ENCODE assay signal across 22 cellular contexts in the genomic region with DNA sequence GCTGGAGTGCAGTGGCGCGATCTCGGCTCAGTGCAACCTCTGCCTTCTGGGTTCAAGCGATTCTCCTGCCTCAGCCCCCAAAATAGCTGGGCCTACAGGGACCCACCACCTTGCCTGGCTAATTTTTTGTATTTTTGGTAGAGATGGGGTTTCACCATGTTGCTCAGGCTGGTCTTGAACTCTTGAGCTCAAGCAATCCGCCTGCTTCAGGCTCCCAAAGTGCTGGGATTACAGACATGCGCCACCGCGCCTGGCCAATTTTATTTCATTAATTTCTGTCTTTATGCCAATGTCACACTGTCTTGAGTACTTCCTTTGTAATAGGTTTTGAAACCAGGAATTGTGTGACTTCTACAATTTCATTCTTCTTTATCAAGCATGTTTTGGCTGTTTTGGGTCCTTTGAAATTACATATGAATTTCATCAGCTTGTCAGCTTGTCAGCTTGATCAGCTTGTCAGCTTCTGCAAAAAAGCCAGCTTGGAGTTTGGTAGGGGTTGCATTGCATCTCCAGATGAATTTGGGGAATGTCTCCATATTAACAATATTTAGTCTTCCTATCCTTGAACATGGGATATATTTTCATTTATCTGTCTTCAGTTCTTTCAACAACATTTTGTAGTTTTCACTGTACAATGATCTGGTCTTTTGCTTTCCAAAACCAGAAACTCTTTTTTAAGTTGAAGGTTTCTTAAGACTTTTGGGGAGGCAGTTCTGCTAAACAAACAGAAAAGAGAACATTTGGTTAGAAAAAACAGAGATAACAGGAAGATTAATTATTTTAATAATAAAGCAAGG. TPM values are rescaled to one million over a fixed set of nuclear protein-coding genes. Genes with fewer than 3 reads are reported as not detected.
A peak's percentile ranks its signal among the peaks of the same experiment; 100 is the strongest.
DNase-seq lines count a peak whose midpoint lies in the region; ATAC-seq, FAIRE-seq and TF ChIP-seq lines count a peak whose summit lies in the region.
"Had no signal": no experiment of that assay in that cellular context is flagged by ENCODE, and none has a peak within 500 bp of the region (broad histone marks: within the 10 kb centered on the region; RNA-seq: fewer than 3 reads in every experiment).

No MANE protein-coding gene starts in this region.

- H4K5ac ChIP-seq in mesendoderm (ENCODE audit: low read length), result no peak overlapping the region

- H3K4me3 ChIP-seq in mesendoderm (ENCODE audit: low read length), result no peak overlapping the region
- H3K4me3 ChIP-seq in MG63, result no peak overlapping the region
- H3K4me3 ChIP-seq: thoracic aorta had no signal

- H3K56ac ChIP-seq in mesendoderm (ENCODE audit: low read length), result no peak overlapping the region

- H3K23ac ChIP-seq in mesendoderm (ENCODE audit: low read length), result no peak overlapping the region

- H3K9me3 Mint-ChIP-seq in activated T-cell treated with anti-CD3 and anti-CD28 coated beads, Interleukin-2, amount 50 U/mL, for 72 hours, result no peaks in the 10 kb centered on the region
- H3K9me3 Mint-ChIP-seq: CD4-positive, alpha-beta T cell had no signal

- no peak overlapping the region for H2BK15ac ChIP-seq in mesendoderm (replicated peaks; ENCODE audit: low read depth)

- H3K27me3 Mint-ChIP-seq in activated T-cell treated with anti-CD3 and anti-CD28 coated beads, Interleukin-2, amount 50 U/mL, for 72 hours (ENCODE audit: low read depth), result no peaks in the 10 kb centered on the region
- H3K27me3 Mint-ChIP-seq: CD4-positive, alpha-beta T cell had no signal

- no peak for TF ChIP-seq CTCF in VCaP (conservative IDR thresholded peaks at IDR 0.05)

- no peak overlapping the region for H2BK5ac ChIP-seq in mesendoderm (ENCODE audit: low read length)

- no peaks in the 10 kb centered on the region for H3K9me3 ChIP-seq in MG63
- H3K9me3 ChIP-seq: SK-N-SH, thoracic aorta had no signal

- peak; percentile 26 for FAIRE-seq in GM18507 (lab: Jason Lieb, UNC)

- H3K4me2 ChIP-seq in mesendoderm (ENCODE audit: low read length), result no peak overlapping the region
- H3K4me2 ChIP-seq: SK-N-SH had no signal

- H2AK5ac ChIP-seq in mesendoderm (ENCODE audit: low read length), result no peak overlapping the region

- H3K79me1 ChIP-seq in mesendoderm (ENCODE audit: low read length), result peaks cover 11% of the 10 kb centered on the region

- H3K4me1 Mint-ChIP-seq in activated T-cell treated with anti-CD3 and anti-CD28 coated beads, Interleukin-2, amount 50 U/mL, for 72 hours (ENCODE audit: low read depth), result peaks cover 39% of the 10 kb centered on the region

- no peak overlapping the region for H2BK120ac ChIP-seq in mesendoderm (ENCODE audit: low read depth, low read length)

- H3K18ac ChIP-seq in mesendoderm (ENCODE audit: low read length), result no peak overlapping the region

- no peak overlapping the region for H3K4ac ChIP-seq in mesendoderm (ENCODE audit: low read depth, low read length)

- peak overlapping the region; percentile 90 for H3K27ac Mint-ChIP-seq in activated T-cell treated with anti-CD3 and anti-CD28 coated beads, Interleukin-2, amount 50 U/mL, for 72 hours
- H3K27ac Mint-ChIP-seq: CD4-positive, alpha-beta T cell had no signal

- ATAC-seq in activated T-cell treated with anti-CD3 and anti-CD28 coated beads, Interleukin-2, amount 50 U/mL, for 72 hours (replicated peaks in 1 of 2), result no peak
- ATAC-seq in GM18517 (IDR thresholded peaks at IDR 0.05; ENCODE audit: unreplicated experiment) (no peak), GM18867 (IDR thresholded peaks at IDR 0.05; ENCODE audit: unreplicated experiment) (no peak)
- ATAC-seq: left colon had no signal

- H4K8ac ChIP-seq in mesendoderm (ENCODE audit: low read depth, low read length), result no peak overlapping the region

- no peaks in the 10 kb centered on the region for H3K4me1 ChIP-seq in mesendoderm (ENCODE audit: control insufficient read depth, low read depth, low read length)

- H3K79me2 ChIP-seq in mesendoderm (ENCODE audit: control insufficient read depth, insufficient read depth, low read length), result peaks cover 21% of the 10 kb centered on the region

- H3K36me3 ChIP-seq in mesendoderm (ENCODE audit: control insufficient read depth, insufficient read depth, low read length) (no peaks in the 10 kb centered on the region), MG63 (peaks cover 16% of the 10 kb centered on the region)
- H3K36me3 ChIP-seq: thoracic aorta had no signal

- DNase-seq in activated T-cell treated with anti-CD3 and anti-CD28 coated beads, Interleukin-2, amount 50 U/mL, for 72 hours, result no peak
- no peak for DNase-seq in activated T-cell treated with anti-CD3 and anti-CD28 coated beads, Interleukin-2, amount 50 U/mL, for 48 hours
- no peak for DNase-seq in GM18507 (ENCODE audit: extremely low spot score, insufficient read length, low read depth)
- peak; percentile 31 for DNase-seq in mesendoderm
- DNase-seq in MG63, result no peak
- DNase-seq: activated CD4-positive, CD25-positive, alpha-beta regulatory T cell treated with anti-CD3 and anti-CD28 coated beads, Interleukin-2, amount 50 U/mL, for 72 hours; activated effector memory CD4-positive, alpha-beta T cell treated with anti-CD3 and anti-CD28 coated beads, Interleukin-2, amount 50 U/mL, for 16 hours; aorta; CD4-positive, alpha-beta T cell; effector CD8-positive, alpha-beta T cell; GOT3; left colon; NCI-H1417 treated with DMSO at 0.1 percent for 48 hours; occipital lobe; retina; SK-N-SH; stimulated activated CD4-positive, alpha-beta T cell treated with anti-CD3 and anti-CD28 coated beads, Interleukin-12 subunit alpha, Interleukin-12 subunit beta, amount 100 ng/mL, for 4 hours; stimulated activated CD8-positive, alpha-beta memory T cell treated with anti-CD3 and anti-CD28 coated beads, Interleukin-4, amount 100 ng/mL, for 48 hours had no signal

- H3K27me3 ChIP-seq in mesendoderm (ENCODE audit: insufficient read depth, low read length, poor library complexity), result no peaks in the 10 kb centered on the region
- H3K27me3 ChIP-seq in MG63, result no peaks in the 10 kb centered on the region

- peaks cover 3 to 24% of the 10 kb centered on the region in 2 donors for H3K36me3 Mint-ChIP-seq in activated T-cell treated with anti-CD3 and anti-CD28 coated beads, Interleukin-2, amount 50 U/mL, for 72 hours (ENCODE audit: insufficient read depth in 2 of 2)

- H3K27ac ChIP-seq in VCaP (peak overlapping the region; percentile 40), mesendoderm (ENCODE audit: low read depth, low read length) (no peak overlapping the region)
- H3K27ac ChIP-seq: thoracic aorta had no signal

- H3K4me3 Mint-ChIP-seq in activated T-cell treated with anti-CD3 and anti-CD28 coated beads, Interleukin-2, amount 50 U/mL, for 72 hours, result peak overlapping the region; percentile 9 to 59
- H3K4me3 Mint-ChIP-seq: CD4-positive, alpha-beta T cell had no signal

- WGBS in mesendoderm (ENCODE audit: extremely low coverage, insufficient coverage, low lambda C conversion rate), result no CpG with 5 or more reads among the region's 8 CpGs

- H3K9ac ChIP-seq in mesendoderm (ENCODE audit: low read length), result no peak overlapping the region
- H3K9ac ChIP-seq: SK-N-SH had no signal

RNA-seq across cellular contexts. Expression of gene ZFAND3, which starts 20.8 kb away (rescaled TPM):
- total RNA-seq in activated T-cell treated with anti-CD3 and anti-CD28 coated beads, Interleukin-2, amount 50 U/mL, for 72 hours, result 100 to 1,000 TPM in 1 of 2 donors, 10 to 100 TPM in 1; 93.9 to 114 TPM
- polyA plus RNA-seq in mesendoderm (2013, experiment 1 of 2), result 37.9 TPM
- 41.6 TPM for polyA plus RNA-seq in mesendoderm (2013, experiment 2 of 2)
- 26.2 and 31.0 TPM in 2 replicates for total RNA-seq in MG63 (2014; rRNA removed; shearing (Covaris generic); ENCODE audit: low replicate concordance)
